Comparison of ENCODE assay signal across 2 cellular contexts in the genomic region with DNA sequence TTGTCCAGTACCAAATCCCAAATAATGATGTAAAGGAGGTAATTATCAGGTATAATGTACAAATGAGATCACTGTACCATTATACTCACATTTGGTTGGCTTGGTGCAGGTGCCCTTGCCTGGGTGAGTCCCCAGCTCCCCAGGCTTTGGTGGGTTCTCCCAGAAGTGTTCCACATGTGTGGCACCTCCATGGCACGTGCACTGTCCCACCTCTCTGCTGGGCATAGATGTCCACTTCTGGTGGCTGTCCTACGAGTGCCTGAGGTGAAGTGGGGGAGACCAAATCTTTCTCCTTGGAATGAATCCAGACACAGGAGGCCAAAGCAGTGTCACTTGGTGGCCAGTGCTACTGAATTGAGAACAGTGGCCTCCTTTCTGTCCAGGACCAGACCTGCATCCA.
TF ChIP-seq lines count a peak whose summit lies in the region.

No MANE protein-coding gene starts in this region.

TF ChIP-seq in HepG2, 621 proteins besides CTCF, POLR2A, EP300 and RAD21:
- TF ChIP-seq MNT (IDR thresholded peaks at IDR 0.05) = peak; percentile 61; the same call in 1 of the 2 replicates
- no peak for TF ChIP-seq ZNF562 (CRISPR knock-in tag; IDR thresholded peaks at IDR 0.05; ENCODE audit: borderline replicate concordance)

TF ChIP-seq in IMR-90, 13 proteins besides CTCF, POLR2A, EP300 and RAD21:
- no peak for TF ChIP-seq RFX5 (IDR thresholded peaks at IDR 0.05; ENCODE audit: low read depth, low read length)
- TF ChIP-seq RCOR1 (IDR thresholded peaks at IDR 0.05; ENCODE audit: insufficient replicate concordance, low read length) = no peak
- no peak for TF ChIP-seq MXI1 (IDR thresholded peaks at IDR 0.05; ENCODE audit: borderline replicate concordance, low read depth, low read length)
- TF ChIP-seq NFE2L2 (IDR thresholded peaks at IDR 0.05; ENCODE audit: low read depth, low read length) = no peak
- no peak for TF ChIP-seq MAZ (IDR thresholded peaks at IDR 0.05; ENCODE audit: borderline replicate concordance, low read depth, low read length)
- no peak for TF ChIP-seq BHLHE40 (IDR thresholded peaks at IDR 0.05; ENCODE audit: low read depth, low read length)
- TF ChIP-seq, protein P1, sequence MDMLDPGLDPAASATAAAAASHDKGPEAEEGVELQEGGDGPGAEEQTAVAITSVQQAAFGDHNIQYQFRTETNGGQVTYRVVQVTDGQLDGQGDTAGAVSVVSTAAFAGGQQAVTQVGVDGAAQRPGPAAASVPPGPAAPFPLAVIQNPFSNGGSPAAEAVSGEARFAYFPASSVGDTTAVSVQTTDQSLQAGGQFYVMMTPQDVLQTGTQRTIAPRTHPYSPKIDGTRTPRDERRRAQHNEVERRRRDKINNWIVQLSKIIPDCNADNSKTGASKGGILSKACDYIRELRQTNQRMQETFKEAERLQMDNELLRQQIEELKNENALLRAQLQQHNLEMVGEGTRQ (IDR thresholded peaks at IDR 0.05; ENCODE audit: low read depth, low read length) = no peak
- TF ChIP-seq FOS (IDR thresholded peaks at IDR 0.05; ENCODE audit: low read depth, low read length) = no peak
- no peak for TF ChIP-seq SMC3 (IDR thresholded peaks at IDR 0.05; ENCODE audit: low read depth, low read length)
- no peak for TF ChIP-seq CEBPB (IDR thresholded peaks at IDR 0.05; ENCODE audit: low read depth, low read length)
- no peak for TF ChIP-seq ELK1 (IDR thresholded peaks at IDR 0.05; ENCODE audit: borderline replicate concordance, low read depth, low read length)
- TF ChIP-seq CHD1 (IDR thresholded peaks at IDR 0.05; ENCODE audit: low read depth, low read length) = no peak
- no peak for TF ChIP-seq MAFK (IDR thresholded peaks at IDR 0.05; ENCODE audit: low read depth, low read length)
